In the genomic region with DNA sequence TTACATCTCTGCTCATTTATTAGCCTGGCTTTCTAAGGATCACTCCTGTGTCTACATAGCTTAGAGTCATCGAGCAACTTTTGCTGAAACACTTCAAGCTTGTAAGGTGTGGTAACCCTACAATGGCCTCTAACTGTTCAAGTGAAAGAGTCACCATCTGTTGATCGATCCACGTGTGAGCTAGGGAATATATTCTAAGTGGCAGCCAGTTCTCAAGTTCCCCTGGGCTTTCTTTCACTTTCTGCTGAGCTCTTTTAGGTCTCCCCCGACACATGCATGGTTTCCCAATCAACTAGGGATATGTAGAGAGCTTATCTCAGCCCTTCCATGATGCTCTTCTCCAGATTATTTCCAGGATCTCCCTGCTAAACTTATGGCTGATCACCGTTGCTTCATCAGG, we compare ENCODE assay signal across 26 cellular contexts. TPM values are rescaled to one million over a fixed set of nuclear protein-coding genes. Genes with fewer than 3 reads are reported as not detected.
A peak's percentile ranks its signal among the peaks of the same experiment; 100 is the strongest.
DNase-seq lines count a peak whose midpoint lies in the region; ATAC-seq, FAIRE-seq and TF ChIP-seq lines count a peak whose summit lies in the region.
"Had no signal": no experiment of that assay in that cellular context is flagged by ENCODE, and none has a peak within 500 bp of the region (broad histone marks: within the 10 kb centered on the region; RNA-seq: fewer than 3 reads in every experiment).

No MANE protein-coding gene starts in this region.

- ATAC-seq in Panc1 (no peak), left colon (peak; percentile 16), GM21447 (IDR thresholded peaks at IDR 0.05; ENCODE audit: unreplicated experiment) (no peak), HepG2 (no peak)
- ATAC-seq: esophagus mucosa, gastrocnemius medialis, HCT116 had no signal

- TF ChIP-seq RAD21 in HepG2 (CRISPR knock-in tag; IDR thresholded peaks at IDR 0.05), result no peak

- no peaks in the 10 kb centered on the region for H4K20me1 ChIP-seq in HepG2 (ENCODE audit: insufficient read depth, low read length)
- H4K20me1 ChIP-seq: BLaER1 treated with 17β-estradiol and CSF1 and Interleukin-3, amounts not matched to agents 10 nM and 100 nM had no signal

- H3K36me3 ChIP-seq in Panc1 (ENCODE audit: control insufficient read depth, insufficient read depth, low read length), result no peaks in the 10 kb centered on the region
- no peaks in the 10 kb centered on the region for H3K36me3 ChIP-seq in HepG2 (replicated peaks in 1 of 2; ENCODE audit: control insufficient read depth in 1 of 2, insufficient read depth in 2 of 2, low read length in 2 of 2)
- H3K36me3 ChIP-seq: gastrocnemius medialis, MG63, SJCRH30 had no signal

- BruUV-seq in Panc1 (replicated peaks; lab: Mats Ljungman, UMichigan), result no TSS peak
- no TSS peak for BruUV-seq in HepG2 (replicated peaks; lab: Mats Ljungman, UMichigan)

- H3K4me3 ChIP-seq in Panc1 (ENCODE audit: low read depth in 2 of 2, low read length in 2 of 2) (no peak overlapping the region), HepG2 (replicated peaks in 1 of 3; ENCODE audit: insufficient read depth in 1 of 3, low read depth in 2 of 3, low read length in 3 of 3) (no peak overlapping the region)
- H3K4me3 ChIP-seq: BLaER1 treated with 17β-estradiol and CSF1 and Interleukin-3, amounts not matched to agents 10 nM and 100 nM; gastrocnemius medialis; MG63; SJCRH30 had no signal

- no peak overlapping the region for H3K4me2 ChIP-seq in HepG2 (ENCODE audit: low read depth, low read length)

- WGBS in HepG2 (ENCODE audit: low lambda C conversion rate), result 27% methylated on average over 5 of the region's 5 CpGs

- in situ Hi-C loops in Panc1 (cut with HindIII; ENCODE audit: low pct_unique_long_range_greater_than_20kb, low sequenced_read_pairs), result no loop called here
- in situ Hi-C loops in HepG2 (cut with HindIII; ENCODE audit: extremely low pct_ligation_motif_present, low pct_unique_long_range_greater_than_20kb), result no loop called here

- CTCF ChIA-PET in Panc1 (lab: Charles Lee), result no interaction called here
- CTCF ChIA-PET in HepG2 (lab: Yijun Ruan, JAX; ENCODE audit: low intra/inter-chr PET ratio, low total read pairs), result no interaction called here

- H3K9me3 ChIP-seq in Panc1 (ENCODE audit: control insufficient read depth, insufficient read depth, low read depth, low read length), result peaks cover 4% of the 10 kb centered on the region; the same call in 1 of the 2 replicates
- H3K9me3 ChIP-seq in HepG2 (ENCODE audit: low read length), result no peaks in the 10 kb centered on the region
- H3K9me3 ChIP-seq: MG63 had no signal

- H3K27ac ChIP-seq in Panc1 (ENCODE audit: low read length) (peak overlapping the region; percentile 21), HepG2 (ENCODE audit: extremely low read length, insufficient read depth, low read length) (no peak overlapping the region)
- H3K27ac ChIP-seq: BLaER1 treated with 17β-estradiol and CSF1 and Interleukin-3, amounts not matched to agents 10 nM and 100 nM; gastrocnemius medialis; SJCRH30 had no signal

- TF ChIP-seq POLR2A in HepG2 (IDR thresholded peaks at IDR 0.05; ENCODE audit: insufficient read depth in 1 of 2, low read depth in 2 of 2, low read length in 2 of 2), result no peak

- TF ChIP-seq EP300 in HepG2 (IDR thresholded peaks at IDR 0.05; ENCODE audit: low read depth in 2 of 2, low read length in 2 of 2) (no peak), HepG2 (CRISPR knock-in tag; IDR thresholded peaks at IDR 0.05; ENCODE audit: borderline replicate concordance) (no peak)

- DNase-seq in NCI-H82 (lab: John Stamatoyannopoulos, UW) (peak; percentile 43), NCI-H82 treated with DMSO at 0.1 percent for 48 hours (lab: John Stamatoyannopoulos, UW; ENCODE audit: unreplicated experiment) (no peak), DMS53 (lab: John Stamatoyannopoulos, UW) (peak; percentile 22), Panc1 (ENCODE audit: low read depth, low spot score) (no peak), left colon (no peak), HepG2 (ENCODE audit: low spot score) (no peak)
- no peak for DNase-seq in activated effector memory CD4-positive, alpha-beta T cell treated with anti-CD3 and anti-CD28 coated beads, Interleukin-2, amount 50 U/mL, for 16 hours
- DNase-seq: activated CD4-positive, CD25-positive, alpha-beta regulatory T cell; activated gamma-delta T cell treated with Interleukin-2 at 50 U/mL for 16 hours; caudate nucleus; gastrocnemius medialis; IMR-90; MG63; NCI-H187 treated with DMSO at 0.1 percent for 48 hours; SJCRH30; small intestine; stimulated activated CD4-positive, alpha-beta T cell treated with anti-CD3 and anti-CD28 coated beads, Interleukin-2, amount 100 ng/mL, for 48 hours; substantia nigra had no signal

- H3K27me3 ChIP-seq in Panc1 (ENCODE audit: control insufficient read depth, insufficient read depth, low read length) (no peaks in the 10 kb centered on the region), HepG2 (ENCODE audit: control insufficient read depth in 1 of 2, insufficient read depth in 2 of 2, low read length in 2 of 2) (0 out of 5 replicates have a peak, but pooled peaks cover 0 to 4% of the 10 kb centered on the region in 2 experiments)
- H3K27me3 ChIP-seq: BLaER1 treated with 17β-estradiol and CSF1 and Interleukin-3, amounts not matched to agents 10 nM and 100 nM; gastrocnemius medialis; MG63; SJCRH30 had no signal

- no peaks in the 10 kb centered on the region for H3K79me2 ChIP-seq in HepG2 (ENCODE audit: insufficient read depth, low read length)

- H3K4me1 ChIP-seq in Panc1 (ENCODE audit: control insufficient read depth, insufficient read depth, low read length) (no peaks in the 10 kb centered on the region), HepG2 (ENCODE audit: insufficient read depth, low read length) (no peaks in the 10 kb centered on the region)
- H3K4me1 ChIP-seq: gastrocnemius medialis had no signal

- TF ChIP-seq CTCF in Panc1 (IDR thresholded peaks at IDR 0.05) (no peak), HepG2 (CRISPR knock-in tag; IDR thresholded peaks at IDR 0.05) (no peak)

- intact Hi-C loops in Panc1 (cut with micrococcal nuclease; ENCODE audit: unreplicated experiment), result no loop called here
- intact Hi-C loops in left colon (cut with DNase I, micrococcal nuclease), result no loop called here
- intact Hi-C loops in HepG2 (cut with micrococcal nuclease; ENCODE audit: unreplicated experiment), result no loop called here

- no peak overlapping the region for H2AFZ ChIP-seq in HepG2 (ENCODE audit: low read length)

- POLR2A ChIA-PET in Panc1 (lab: Charles Lee), result interaction anchor here (0.5 kb wide), 1 partner anchor 192 kb away, joined by 5 read pairs; no protein-coding TSS in a partner anchor
- POLR2A ChIA-PET in HepG2 (lab: Yijun Ruan, JAX), result no interaction called here

- no peak for FAIRE-seq in HepG2 (lab: Jason Lieb, UNC)
- FAIRE-seq: GM12892, small intestine had no signal

- no peak overlapping the region for H3K9ac ChIP-seq in HepG2 (ENCODE audit: insufficient read depth, low read depth, low read length)
- H3K9ac ChIP-seq: BLaER1 treated with 17β-estradiol and CSF1 and Interleukin-3, amounts not matched to agents 10 nM and 100 nM had no signal

TF ChIP-seq in HepG2, 621 proteins besides CTCF, POLR2A, EP300 and RAD21:
- TF ChIP-seq DBP (CRISPR knock-in tag; IDR thresholded peaks at IDR 0.05; ENCODE audit: not compliant biosample characterization) (no peak), JUNB (CRISPR knock-in tag; IDR thresholded peaks at IDR 0.05; ENCODE audit: borderline replicate concordance) (no peak), ZFP1 (CRISPR knock-in tag; IDR thresholded peaks at IDR 0.05) (no peak), BRD4 (CRISPR knock-in tag; IDR thresholded peaks at IDR 0.05) (no peak), MIER3 (CRISPR knock-in tag; IDR thresholded peaks at IDR 0.05; ENCODE audit: borderline replicate concordance) (no peak), ZSCAN22 (CRISPR knock-in tag; IDR thresholded peaks at IDR 0.05) (no peak), ZNF850 (CRISPR knock-in tag; conservative IDR thresholded peaks at IDR 0.05) (no peak)

RNA-seq across cellular contexts. Expression of gene AOAH, which starts 15.5 kb away (rescaled TPM):
- total RNA-seq in Panc1 (2021; ENCODE audit: unreplicated experiment), result 0.31 TPM
- polyA plus RNA-seq in Panc1 (2012; ENCODE audit: insufficient read length), result not detected
- total RNA-seq in left colon, result 10 to 100 TPM; 31.6 to 32.0 TPM
- total RNA-seq in HepG2 (2016; rRNA removed; fragmentation: Illumina TruSeq; extraction: Trizol), result not detected in 2 replicates
- not detected in 2 replicates for total RNA-seq in HepG2 (2016; cell fraction: cytosol; rRNA removed; fragmentation: Illumina TruSeq; extraction: Trizol; ENCODE audit: low read depth)
- total RNA-seq in HepG2 (2016; cell fraction: insoluble cytoplasmic fraction; rRNA removed; fragmentation: Illumina TruSeq; extraction: Trizol), result not detected in 2 replicates
- not detected in 2 replicates for total RNA-seq in HepG2 (2016; cell fraction: membrane; rRNA removed; fragmentation: Illumina TruSeq; extraction: Trizol)
- not detected in 2 replicates for total RNA-seq in HepG2 (2016; cell fraction: nucleus; rRNA removed; fragmentation: Illumina TruSeq; extraction: Trizol)
- not detected in 2 replicates for polyA plus RNA-seq in HepG2 (2011; rRNA removed)
- not detected in 2 replicates for polyA plus RNA-seq in HepG2 (2011; cell fraction: cytosol; rRNA removed)
- polyA plus RNA-seq in HepG2 (2011; cell fraction: nucleus; rRNA removed), result not detected in 2 replicates
- not detected in 2 replicates for polyA plus RNA-seq in HepG2 (2012)
- not detected in 2 replicates for polyA plus RNA-seq in HepG2 (2016; cell fraction: cytosol; fragmentation: Illumina TruSeq; extraction: Trizol; ENCODE audit: low read depth)
- polyA plus RNA-seq in HepG2 (2016; cell fraction: insoluble cytoplasmic fraction; fragmentation: Illumina TruSeq; extraction: Trizol; ENCODE audit: low read depth), result not detected in 2 replicates
- polyA plus RNA-seq in HepG2 (2016; cell fraction: membrane; fragmentation: Illumina TruSeq; extraction: Trizol; ENCODE audit: low read depth), result not detected in 2 replicates
- not detected in 2 replicates for polyA plus RNA-seq in HepG2 (2016; cell fraction: nucleus; fragmentation: Illumina TruSeq; extraction: Trizol; ENCODE audit: insufficient read depth, low read depth)
- not detected in 2 replicates for polyA minus RNA-seq in HepG2 (2011; rRNA and poly(A)+ RNA removed; ENCODE audit: low replicate concordance)
- not detected in 2 replicates for polyA minus RNA-seq in HepG2 (2011; cell fraction: cytosol; rRNA and poly(A)+ RNA removed)
- not detected in 2 replicates for polyA minus RNA-seq in HepG2 (2011; cell fraction: nucleus; rRNA and poly(A)+ RNA removed)
- total RNA-seq: A673, IMR-90, neural crest cell, pulmonary artery endothelial cell had no signal
- polyA plus RNA-seq: IMR-90 had no signal

Comparison
In these comparisons a context has a peak if more than half of its experiments do, and no peak if none do; other contexts are left out.
1. DNase-seq: peak in NCI-H82 (single experiment) and DMS53 (single experiment); none in NCI-H82 treated with DMSO at 0.1 percent for 48 hours (single experiment), Panc1 (single experiment), left colon (0 of 2), HepG2 (single experiment) and activated effector memory CD4-positive, alpha-beta T cell treated with anti-CD3 and anti-CD28 coated beads, Interleukin-2, amount 50 U/mL, for 16 hours (single experiment).
2. RNA of gene AOAH, which starts 15.5 kb away (total RNA-seq): 31.6 to 32.0 TPM in left colon; 0.31 TPM in Panc1 (single experiment) and not detected in HepG2; every median in the first group is over 10 times any median in the second.